15 cellular contexts compared by ENCODE assay signal in genomic region chr4:17400696-17401095, GRCh38.
DNase-seq lines count a peak whose midpoint lies in the region; ATAC-seq and TF ChIP-seq lines count a peak whose summit lies in the region.
"Had no signal": no experiment of that assay in that cellular context is flagged by ENCODE, and none has a peak within 500 bp of the region (broad histone marks: within the 10 kb centered on the region; RNA-seq: fewer than 3 reads in every experiment).

No MANE protein-coding gene starts in this region.

- H3K9me3 ChIP-seq in left lung (no peaks in the 10 kb centered on the region), suprapubic skin (no peaks in the 10 kb centered on the region)
- H3K9me3 ChIP-seq: A549 had no signal

- H3K27ac ChIP-seq in left lung (no peak overlapping the region), suprapubic skin (no peak overlapping the region)
- H3K27ac ChIP-seq: A549 had no signal

- no peak for ATAC-seq in left lung
- ATAC-seq in esophagus mucosa: no peak
- ATAC-seq: A549, K562 had no signal

- intact Hi-C loops in left lung (cut with DNase I): no loop called here

- TF ChIP-seq POLR2A in suprapubic skin (IDR thresholded peaks at IDR 0.05): no peak

- no peak for TF ChIP-seq CTCF in choroid plexus epithelial cell (conservative IDR thresholded peaks at IDR 0.05; ENCODE audit: low read depth, low read length)
- TF ChIP-seq CTCF in fibroblast of the aortic adventitia (IDR thresholded peaks at IDR 0.05; ENCODE audit: insufficient read depth, low read length): no peak
- TF ChIP-seq CTCF in left lung (IDR thresholded peaks at IDR 0.05): no peak
- TF ChIP-seq CTCF in suprapubic skin (IDR thresholded peaks at IDR 0.05): no peak

- H3K27me3 ChIP-seq in left lung (no peaks in the 10 kb centered on the region), suprapubic skin (no peaks in the 10 kb centered on the region)

- 63% methylated on average over 4 of the region's 4 CpGs for WGBS in suprapubic skin

- TF ChIP-seq EP300 in suprapubic skin (IDR thresholded peaks at IDR 0.05): no peak

- DNase-seq in GM04504 (ENCODE audit: low read depth) (peak; percentile 4), choroid plexus epithelial cell (ENCODE audit: low read depth) (peak; percentile 1), fibroblast of the aortic adventitia (ENCODE audit: low read depth) (peak; percentile 47), foreskin melanocyte (no peak), left lung (no peak), suprapubic skin (ENCODE audit: low spot score in 2 of 2) (no peak)
- DNase-seq: C1 segment of cervical spinal cord; Calu3; CD4-positive, alpha-beta T cell; DMS 273 treated with DMSO at 0.1 percent for 48 hours; GOT3; H9 had no signal

- H3K4me1 ChIP-seq in left lung: no peaks in the 10 kb centered on the region
- no peaks in the 10 kb centered on the region for H3K4me1 ChIP-seq in suprapubic skin
- H3K4me1 ChIP-seq: A549 had no signal

- H3K4me3 ChIP-seq in choroid plexus epithelial cell (ENCODE audit: low read depth, low read length): no peak overlapping the region
- no peak overlapping the region for H3K4me3 ChIP-seq in fibroblast of the aortic adventitia (ENCODE audit: low read depth, low read length)
- H3K4me3 ChIP-seq in left lung: no peak overlapping the region
- no peak overlapping the region for H3K4me3 ChIP-seq in suprapubic skin
- H3K4me3 ChIP-seq: A549, K562 had no signal

- H3K36me3 ChIP-seq in left lung: no peaks in the 10 kb centered on the region
- H3K36me3 ChIP-seq in suprapubic skin: no peaks in the 10 kb centered on the region

Comparison
In these comparisons a context has a peak if more than half of its experiments do, and no peak if none do; other contexts are left out.
1. DNase-seq: peak in GM04504 (single experiment), choroid plexus epithelial cell (single experiment) and fibroblast of the aortic adventitia (single experiment); none in foreskin melanocyte (single experiment), left lung (0 of 2) and suprapubic skin (0 of 2).